28 cellular contexts compared by ENCODE assay signal in genomic region chr17:61733021-61733420, GRCh38.
"Had no signal": no experiment of that assay in that cellular context is flagged by ENCODE, and none has a peak within 500 bp of the region (broad histone marks: within the 10 kb centered on the region; RNA-seq: fewer than 3 reads in every experiment).

No MANE protein-coding gene starts in this region.

- H3K4me1 ChIP-seq: stomach, suprapubic skin, testis, thyroid gland, tibial artery, tibial nerve, transverse colon, upper lobe of left lung, upper lobe of right lung, uterus, vagina had no signal

- H3K4me1 Mint-ChIP-seq: stimulated activated naive CD8-positive, alpha-beta T cell treated with anti-CD3 and anti-CD28 coated beads, Interleukin-15, amount 100 ng/mL, for 72 hours had no signal

- H3K9me3 Mint-ChIP-seq: stimulated activated effector memory CD8-positive, alpha-beta T cell treated with anti-CD3 and anti-CD28 coated beads, Interleukin-12 subunit alpha, Interleukin-12 subunit beta, amount 100 ng/mL, for 72 hours; stimulated activated naive CD8-positive, alpha-beta T cell treated with anti-CD3 and anti-CD28 coated beads, Interleukin-15, amount 100 ng/mL, for 72 hours; type B pancreatic cell had no signal

- H3K4me3 ChIP-seq: stomach, suprapubic skin, testis, thoracic aorta, thyroid gland, tibial artery, tibial nerve, transverse colon, upper lobe of left lung, upper lobe of right lung, uterus, vagina had no signal

- H3K27ac Mint-ChIP-seq: stimulated activated effector memory CD8-positive, alpha-beta T cell treated with anti-CD3 and anti-CD28 coated beads, Interleukin-12 subunit alpha, Interleukin-12 subunit beta, amount 100 ng/mL, for 72 hours; stimulated activated memory B cell treated with anti-CD40 and anti-IgM and Interleukin-4, amounts not matched to agents 10 μg/mL and 1 μg/mL and 100 μg/mL, for 72 hours; stimulated activated naive B cell treated with anti-CD40 and anti-IgM and Interleukin-4, amounts not matched to agents 10 μg/mL and 1 μg/mL and 100 μg/mL, for 72 hours; stimulated activated naive CD8-positive, alpha-beta T cell treated with anti-CD3 and anti-CD28 coated beads, Interleukin-15, amount 100 ng/mL, for 72 hours; stimulated activated naive CD8-positive, alpha-beta T cell treated with anti-CD3 and anti-CD28 coated beads, Interleukin-15, Interleukin-2, amounts not matched to agents 100 ng/mL and 50 ng/mL, for 24 hours; type B pancreatic cell had no signal

- H3K36me3 Mint-ChIP-seq: stimulated activated effector memory CD8-positive, alpha-beta T cell treated with anti-CD3 and anti-CD28 coated beads, Interleukin-12 subunit alpha, Interleukin-12 subunit beta, amount 100 ng/mL, for 72 hours had no signal

- FAIRE-seq: urothelium cell line had no signal

- H3K27me3 ChIP-seq: stomach, suprapubic skin, testis, thyroid gland, tibial artery, tibial nerve, transverse colon, upper lobe of left lung, upper lobe of right lung, uterus, vagina had no signal

- H3K36me3 ChIP-seq: stomach, suprapubic skin, thoracic aorta, thyroid gland, tibial artery, tibial nerve, transverse colon, upper lobe of left lung, upper lobe of right lung, uterus, vagina had no signal

- H3K4me3 Mint-ChIP-seq: stimulated activated effector memory CD8-positive, alpha-beta T cell treated with anti-CD3 and anti-CD28 coated beads, Interleukin-12 subunit alpha, Interleukin-12 subunit beta, amount 100 ng/mL, for 72 hours; stimulated activated memory B cell treated with anti-CD40 and anti-IgM and Interleukin-4, amounts not matched to agents 10 μg/mL and 1 μg/mL and 100 μg/mL, for 72 hours; stimulated activated naive B cell treated with anti-CD40 and anti-IgM and Interleukin-4, amounts not matched to agents 10 μg/mL and 1 μg/mL and 100 μg/mL, for 72 hours; stimulated activated naive CD8-positive, alpha-beta T cell treated with anti-CD3 and anti-CD28 coated beads, Interleukin-15, amount 100 ng/mL, for 72 hours; stimulated activated naive CD8-positive, alpha-beta T cell treated with anti-CD3 and anti-CD28 coated beads, Interleukin-15, Interleukin-2, amounts not matched to agents 100 ng/mL and 50 ng/mL, for 24 hours; type B pancreatic cell had no signal

- H3K27ac ChIP-seq: stomach, suprapubic skin, testis, thoracic aorta, thyroid gland, tibial artery, tibial nerve, transverse colon, upper lobe of left lung, upper lobe of right lung, uterus, vagina had no signal

- H3K27me3 Mint-ChIP-seq: stimulated activated memory B cell treated with anti-CD40 and anti-IgM and Interleukin-4, amounts not matched to agents 10 μg/mL and 1 μg/mL and 100 μg/mL, for 72 hours; stimulated activated naive B cell treated with anti-CD40 and anti-IgM and Interleukin-4, amounts not matched to agents 10 μg/mL and 1 μg/mL and 100 μg/mL, for 72 hours; stimulated activated naive CD8-positive, alpha-beta T cell treated with anti-CD3 and anti-CD28 coated beads, Interleukin-15, amount 100 ng/mL, for 72 hours; stimulated activated naive CD8-positive, alpha-beta T cell treated with anti-CD3 and anti-CD28 coated beads, Interleukin-15, Interleukin-2, amounts not matched to agents 100 ng/mL and 50 ng/mL, for 24 hours; type B pancreatic cell had no signal

- DNase-seq: stimulated activated CD4-positive, alpha-beta T cell treated with anti-CD3 and anti-CD28 coated beads, Interleukin-2, amount 100 ng/mL, for 48 hours; stimulated activated CD4-positive, alpha-beta T cell treated with anti-CD3 and anti-CD28 coated beads, Interleukin-4, amount 100 ng/mL, for 1 hour; stimulated activated CD4-positive, alpha-beta T cell treated with anti-CD3 and anti-CD28 coated beads, Interleukin-4, amount 100 ng/mL, for 24 hours; stimulated activated CD8-positive, alpha-beta memory T cell treated with anti-CD3 and anti-CD28 coated beads, Interleukin-4, amount 100 ng/mL, for 48 hours; stimulated activated naive B cell treated with anti-CD40 and anti-IgM and Interleukin-4, amounts not matched to agents 10 μg/mL and 1 μg/mL and 100 μg/mL, for 72 hours; stimulated activated naive CD4-positive, alpha-beta T cell; stimulated activated naive CD4-positive, alpha-beta T cell treated with Interleukin-2 at 50 U/mL for 16 hours; stimulated activated naive CD8-positive, alpha-beta T cell treated with anti-CD3 and anti-CD28 coated beads, Interleukin-15, amount 100 ng/mL, for 72 hours; stimulated activated naive CD8-positive, alpha-beta T cell treated with anti-CD3 and anti-CD28 coated beads, Interleukin-15, Interleukin-2, amounts not matched to agents 100 U/mL and 50 U/mL, for 24 hours; stomach; substantia nigra; testis; thyroid gland; tibial artery; transverse colon; trophoblast cell; upper lobe of left lung; upper lobe of right lung; uterus had no signal

- H3K9me3 ChIP-seq: suprapubic skin, testis, thoracic aorta, thyroid gland, tibial artery, tibial nerve, transverse colon, upper lobe of right lung, vagina had no signal

- ATAC-seq: stimulated activated effector memory CD8-positive, alpha-beta T cell treated with anti-CD3 and anti-CD28 coated beads, Interleukin-12 subunit alpha, Interleukin-12 subunit beta, amount 100 ng/mL, for 72 hours; stimulated activated memory B cell treated with anti-CD40 and anti-IgM and Interleukin-4, amounts not matched to agents 10 μg/mL and 1 μg/mL and 100 μg/mL, for 72 hours; stimulated activated naive B cell treated with anti-CD40 and anti-IgM and Interleukin-4, amounts not matched to agents 10 μg/mL and 1 μg/mL and 100 μg/mL, for 72 hours; stimulated activated naive CD8-positive, alpha-beta T cell treated with anti-CD3 and anti-CD28 coated beads, Interleukin-15, amount 100 ng/mL, for 72 hours; stimulated activated naive CD8-positive, alpha-beta T cell treated with anti-CD3 and anti-CD28 coated beads, Interleukin-15, Interleukin-2, amounts not matched to agents 100 U/mL and 50 U/mL, for 24 hours; upper lobe of right lung had no signal
